ENCODE assay signal across 9 cellular contexts in genomic region chr4:114180481-114180880, GRCh38.
A peak's percentile ranks its signal among the peaks of the same experiment; 100 is the strongest.
DNase-seq lines count a peak whose midpoint lies in the region; ATAC-seq and TF ChIP-seq lines count a peak whose summit lies in the region.
"Had no signal": no experiment of that assay in that cellular context is flagged by ENCODE, and none has a peak within 500 bp of the region (broad histone marks: within the 10 kb centered on the region; RNA-seq: fewer than 3 reads in every experiment).

No MANE protein-coding gene starts in this region.

- no peaks in the 10 kb centered on the region for H3K27me3 Mint-ChIP-seq in GM23338 (ENCODE audit: insufficient read depth, low read depth, poor library complexity)

- peak overlapping the region; percentile 66; the same call in 1 of the 2 replicates for H2AFZ ChIP-seq in GM23338

- intact Hi-C loops in testis (cut with DNase I; ENCODE audit: low total_unique reads): no loop called here
- intact Hi-C loops in gastrocnemius medialis (cut with DNase I; ENCODE audit: low total_unique reads): no loop called here

- H3K9me3 Mint-ChIP-seq in GM23338: peaks cover 31% of the 10 kb centered on the region

- peak; percentile 96 for ATAC-seq in GM23338
- no peak for ATAC-seq in gastrocnemius medialis
- no peak for ATAC-seq in GM21717 (IDR thresholded peaks at IDR 0.05; ENCODE audit: unreplicated experiment)

- H3K4me3 ChIP-seq in GM23338 (no peak overlapping the region), testis (no peak overlapping the region), gastrocnemius medialis (no peak overlapping the region)
- H3K4me3 ChIP-seq: SK-N-MC had no signal

- 39 to 48% methylated on average over 6 of the region's 6 CpGs for WGBS in testis, 2 donors

- no peaks in the 10 kb centered on the region for H3K4me1 Mint-ChIP-seq in GM23338

- H3K27me3 ChIP-seq in GM23338 (ENCODE audit: insufficient read depth) (no peaks in the 10 kb centered on the region), testis (no peaks in the 10 kb centered on the region), gastrocnemius medialis (no peaks in the 10 kb centered on the region)

- TF ChIP-seq CTCF in GM23338 (conservative IDR thresholded peaks at IDR 0.05; ENCODE audit: low read depth in 2 of 2) (peak; percentile 67 to 89), RWPE1 (conservative IDR thresholded peaks at IDR 0.05; ENCODE audit: low read depth) (0 out of 2 replicates have a peak, but pooled peaks have one; percentile 11), testis (IDR thresholded peaks at IDR 0.05) (peak in 1 of 3 experiments; percentile 10), gastrocnemius medialis (IDR thresholded peaks at IDR 0.05 in 4 of 5, conservative IDR thresholded peaks at IDR 0.05 in 1 of 5) (peak in 2 of 5 experiments; percentile 25 to 34)

- H3K4me3 Mint-ChIP-seq in GM23338: no peak overlapping the region

- H3K36me3 ChIP-seq in GM23338 (ENCODE audit: insufficient read depth): no peaks in the 10 kb centered on the region
- H3K36me3 ChIP-seq in testis (ENCODE audit: low read depth, missing control alignments): no peaks in the 10 kb centered on the region
- H3K36me3 ChIP-seq in gastrocnemius medialis: no peaks in the 10 kb centered on the region

- no peak overlapping the region for H3K27ac Mint-ChIP-seq in GM23338

- DNase-seq in COLO668 (lab: John Stamatoyannopoulos, UW; ENCODE audit: unreplicated experiment) (peak; percentile 38), GM23338 (ENCODE audit: low spot score) (peak; percentile 77), RWPE1 (ENCODE audit: low spot score) (no peak), cerebellum (ENCODE audit: low spot score) (peak; percentile 6), medulla oblongata (ENCODE audit: extremely low spot score) (peak; percentile 55), testis (peak; percentile 34), gastrocnemius medialis (no peak)

- H3K36me3 Mint-ChIP-seq in GM23338 (ENCODE audit: low read depth): peaks cover 29% of the 10 kb centered on the region

- no peaks in the 10 kb centered on the region for H3K4me1 ChIP-seq in GM23338 (ENCODE audit: insufficient read depth)
- no peaks in the 10 kb centered on the region for H3K4me1 ChIP-seq in testis
- no peaks in the 10 kb centered on the region for H3K4me1 ChIP-seq in gastrocnemius medialis

- no peaks in the 10 kb centered on the region for H3K79me2 ChIP-seq in GM23338 (replicated peaks; ENCODE audit: insufficient read depth)

- TF ChIP-seq POLR2A in testis (IDR thresholded peaks at IDR 0.05) (no peak), gastrocnemius medialis (IDR thresholded peaks at IDR 0.05) (no peak)

- in situ Hi-C loops in gastrocnemius medialis (cut with MboI; ENCODE audit: low sequenced_read_pairs in 4 of 4): no loop called here

- no peaks in the 10 kb centered on the region for H4K20me1 ChIP-seq in GM23338 (replicated peaks; ENCODE audit: insufficient read depth)

- POLR2A ChIA-PET in RWPE1 (lab: Yijun Ruan, JAX; ENCODE audit: low non-redundant PET): no interaction called here

- H3K4me2 ChIP-seq in GM23338: no peak overlapping the region

- H3K9me3 ChIP-seq in testis (no peaks in the 10 kb centered on the region), gastrocnemius medialis (no peaks in the 10 kb centered on the region)

- no peak overlapping the region for H3K27ac ChIP-seq in GM23338 (ENCODE audit: low read depth)
- no peak overlapping the region for H3K27ac ChIP-seq in RWPE1
- no peak overlapping the region for H3K27ac ChIP-seq in testis
- H3K27ac ChIP-seq in gastrocnemius medialis: no peak overlapping the region
- H3K27ac ChIP-seq: SK-N-MC had no signal

- CTCF ChIA-PET in RWPE1 (lab: Yijun Ruan, JAX): interaction anchor here (1.2 kb wide), 1 partner anchor 228 kb away, joined by 4 read pairs; no protein-coding TSS in a partner anchor

- H3K9me2 ChIP-seq in GM23338 (ENCODE audit: insufficient read depth): no peaks in the 10 kb centered on the region

- no peaks in the 10 kb centered on the region for H3F3A ChIP-seq in GM23338 (replicated peaks; ENCODE audit: low read depth)

TF ChIP-seq in GM23338, 12 proteins besides CTCF, POLR2A, EP300 and RAD21:
- TF ChIP-seq JUNB (IDR thresholded peaks at IDR 0.05; ENCODE audit: unreplicated experiment) (no peak), EZH2phosphoT487 (IDR thresholded peaks at IDR 0.05; ENCODE audit: unreplicated experiment) (no peak), ZNF462 (CRISPR knock-in tag; IDR thresholded peaks at IDR 0.05) (peak; percentile 60; the same call in 1 of the 2 replicates)

Comparison
In these comparisons a context has a peak if more than half of its experiments do, and no peak if none do; other contexts are left out.
1. DNase-seq: peak in COLO668 (single experiment), GM23338 (single experiment), cerebellum (single experiment), medulla oblongata (single experiment) and testis (single experiment); none in RWPE1 (single experiment) and gastrocnemius medialis (0 of 2).